In the genomic region with DNA sequence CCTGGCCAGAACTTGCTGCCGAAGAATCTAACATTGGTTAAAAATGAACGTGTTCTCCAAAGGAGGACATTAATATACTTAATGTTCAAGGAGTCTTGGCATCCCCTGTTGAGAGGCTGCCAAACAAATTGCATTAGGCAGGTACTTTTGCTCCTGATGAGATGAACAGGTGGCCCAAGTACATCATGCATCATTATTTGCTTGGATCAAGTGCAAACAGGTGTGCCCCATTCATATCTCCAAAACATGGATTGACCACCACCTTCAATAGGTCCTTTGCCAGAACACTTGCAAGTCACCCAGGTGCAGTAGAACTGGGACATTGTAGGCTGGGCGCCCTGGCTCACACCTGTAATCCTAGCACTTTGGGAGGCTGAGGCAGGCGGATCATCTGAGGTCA, we compare ENCODE assay signal across 24 cellular contexts.
A peak's percentile ranks its signal among the peaks of the same experiment; 100 is the strongest.
DNase-seq lines count a peak whose midpoint lies in the region; ATAC-seq, FAIRE-seq and TF ChIP-seq lines count a peak whose summit lies in the region.
"Had no signal": no experiment of that assay in that cellular context is flagged by ENCODE, and none has a peak within 500 bp of the region (broad histone marks: within the 10 kb centered on the region; RNA-seq: fewer than 3 reads in every experiment).

No MANE protein-coding gene starts in this region.

- no peak overlapping the region for H3K27ac ChIP-seq in lung (ENCODE audit: low read depth in 1 of 2, low read length in 1 of 2)
- H3K27ac ChIP-seq: KMS-11, SK-N-MC had no signal

- no peak for TF ChIP-seq CTCF in lung (IDR thresholded peaks at IDR 0.05; ENCODE audit: control extremely low read depth, extremely low read depth)

- no peaks in the 10 kb centered on the region for H3K36me3 ChIP-seq in lung (ENCODE audit: control insufficient read depth in 2 of 2, insufficient read depth in 2 of 2, low read length in 2 of 2)
- H3K36me3 ChIP-seq: BE2C had no signal

- H3K4me1 ChIP-seq in lung (ENCODE audit: control insufficient read depth in 2 of 2, insufficient read depth in 2 of 2, low read length in 2 of 2), result peaks cover 0 to 1% of the 10 kb centered on the region in 2 donors
- H3K4me1 ChIP-seq: BE2C had no signal

- WGBS in lung, 2 donors, result 60 to 78% methylated on average over 4 of the region's 4 CpGs

- DNase-seq in DMS79 (lab: John Stamatoyannopoulos, UW) (peak; percentile 98), DMS79 treated with DMSO at 0.1 percent for 48 hours (lab: John Stamatoyannopoulos, UW) (peak; percentile 96), NCI-H2029 treated with DMSO at 0.1 percent for 48 hours (lab: John Stamatoyannopoulos, UW) (peak; percentile 56), lung (ENCODE audit: low spot score) (peak; percentile 50), GM19239 (ENCODE audit: insufficient read length, low spot score) (no peak), UCSD-AML1 (lab: John Stamatoyannopoulos, UW; ENCODE audit: unreplicated experiment) (no peak), NCI-H1417 (lab: John Stamatoyannopoulos, UW) (no peak)
- DNase-seq: BE2C; CD8-positive, alpha-beta memory T cell; DMS 273 treated with DMSO at 0.1 percent for 48 hours; EL; GDM1; MM.1S; NCI-H1694; NCI-H2081 treated with DMSO at 0.1 percent for 48 hours; NCI-H2171; NCI-H345; NCI-H526; SIG-M5 had no signal

- peaks cover 3 to 4% of the 10 kb centered on the region in 2 donors for H3K9me3 ChIP-seq in lung (ENCODE audit: control insufficient read depth in 2 of 2, insufficient read depth in 1 of 2, low read length in 1 of 2)
- H3K9me3 ChIP-seq: BE2C had no signal

- H3K4me3 ChIP-seq in lung, result no peak overlapping the region
- H3K4me3 ChIP-seq: GM12878, SK-N-MC had no signal

- no peak for FAIRE-seq in GM19239 (lab: Jason Lieb, UNC)
- FAIRE-seq: GM12878, RCC 7860 had no signal

- no peak for ATAC-seq in lung (ENCODE audit: insufficient read depth, low FRiP score)
- ATAC-seq in HG03457 (IDR thresholded peaks at IDR 0.05; ENCODE audit: unreplicated experiment), result no peak
- ATAC-seq: GM12878 had no signal

- no peaks in the 10 kb centered on the region for H3K27me3 ChIP-seq in lung (ENCODE audit: control insufficient read depth, insufficient read depth)
- H3K27me3 ChIP-seq: BE2C had no signal

Comparison
In these comparisons a context has a peak if more than half of its experiments do, and no peak if none do; other contexts are left out.
1. DNase-seq: peak in DMS79 (single experiment), DMS79 treated with DMSO at 0.1 percent for 48 hours (single experiment), NCI-H2029 treated with DMSO at 0.1 percent for 48 hours (single experiment) and lung (single experiment); none in GM19239 (single experiment), UCSD-AML1 (single experiment) and NCI-H1417 (0 of 3).